9 cellular contexts compared by ENCODE assay signal in genomic region chr2:232418466-232419244, GRCh38. TPM values are rescaled to one million over a fixed set of nuclear protein-coding genes. Genes with fewer than 3 reads are reported as not detected.
A peak's percentile ranks its signal among the peaks of the same experiment; 100 is the strongest.
DNase-seq lines count a peak whose midpoint lies in the region; ATAC-seq and TF ChIP-seq lines count a peak whose summit lies in the region.
"Had no signal": no experiment of that assay in that cellular context is flagged by ENCODE, and none has a peak within 500 bp of the region (broad histone marks: within the 10 kb centered on the region; RNA-seq: fewer than 3 reads in every experiment).

No MANE protein-coding gene starts in this region.

- H3K27me3 Mint-ChIP-seq in T-helper 17 cell, result peaks cover 50% of the 10 kb centered on the region

- POLR2A ChIA-PET in GM10248 (lab: Yijun Ruan, JAX), result no interaction called here

- TF ChIP-seq CTCF in heart right ventricle (IDR thresholded peaks at IDR 0.05) (no peak), GM10248 (IDR thresholded peaks at IDR 0.05; ENCODE audit: control extremely low read depth, extremely low read depth, low read depth, missing control alignments) (no peak)

- no peak for ATAC-seq in T-helper 17 cell
- ATAC-seq in heart right ventricle, result peak in 2 of 8 donors; percentile 20 to 30

- H3K4me1 ChIP-seq in heart right ventricle, result peaks cover 3 to 28% (median 20%) of the 10 kb centered on the region in 9 donors

- peaks cover 7% of the 10 kb centered on the region for H3K4me1 Mint-ChIP-seq in T-helper 17 cell

- peaks cover 33 to 96% (median 87%) of the 10 kb centered on the region in 7 donors for H3K27me3 ChIP-seq in heart right ventricle

- H3K9me3 ChIP-seq in T-helper 17 cell (ENCODE audit: control insufficient read depth, low read length, poor library complexity, severe bottlenecking) (no peaks in the 10 kb centered on the region), heart right ventricle (peaks cover 0 to 19% (median 0%) of the 10 kb centered on the region in 11 donors)

- no peak overlapping the region for H3K27ac Mint-ChIP-seq in T-helper 17 cell
- H3K27ac Mint-ChIP-seq: memory B cell had no signal

- CTCF ChIA-PET in GM10248 (lab: Yijun Ruan, JAX), result interaction anchor here (1.2 to 1.3 kb wide), 2 partner anchors 21 to 22 kb away, joined by 3 read pairs; no protein-coding TSS in a partner anchor

- no peak overlapping the region for H3K27ac ChIP-seq in heart right ventricle

- peaks cover 3% of the 10 kb centered on the region for H3K36me3 Mint-ChIP-seq in T-helper 17 cell (ENCODE audit: low read depth)
- H3K36me3 Mint-ChIP-seq: memory B cell had no signal

- H3K4me3 Mint-ChIP-seq in T-helper 17 cell, result peak overlapping the region; percentile 78
- H3K4me3 Mint-ChIP-seq: memory B cell had no signal

- 1 to 2% methylated on average over 49 of the region's 49 CpGs for WGBS in heart right ventricle, 2 donors

- peak overlapping the region in 9 of 10 donors; percentile 13 to 45 (median 27) for H3K4me3 ChIP-seq in heart right ventricle

- DNase-seq in NCI-H2196 (lab: John Stamatoyannopoulos, UW; ENCODE audit: unreplicated experiment), result peak; percentile 43
- no peak for DNase-seq in NCI-H2196 treated with DMSO at 0.1 percent for 48 hours (lab: John Stamatoyannopoulos, UW; ENCODE audit: unreplicated experiment)
- no peak for DNase-seq in T-helper 17 cell
- no peak for DNase-seq in heart right ventricle
- DNase-seq in stimulated activated CD8-positive, alpha-beta memory T cell treated with anti-CD3 and anti-CD28 coated beads, Interleukin-4, amount 100 ng/mL, for 48 hours, result peak; percentile 57
- no peak for DNase-seq in HT-29 (ENCODE audit: low spot score)
- no peak for DNase-seq in LoVo (ENCODE audit: low spot score)
- DNase-seq in GM10248 (ENCODE audit: extremely low spot score), result no peak

- no peaks in the 10 kb centered on the region for H3K36me3 ChIP-seq in heart right ventricle

- intact Hi-C loops in heart right ventricle (cut with DNase I), result no loop called here

RNA-seq across cellular contexts. Expression of gene ALPG, which starts 12.0 kb away (rescaled TPM):
- not detected for total RNA-seq in T-helper 17 cell
- not detected for total RNA-seq in heart right ventricle
- polyA plus RNA-seq in heart right ventricle, result not detected
- total RNA-seq in HT-29 (2014; rRNA removed; shearing (Covaris generic)), result 0.16 TPM in 1 of 2 replicates, not detected in the other

RNA-seq across cellular contexts. Expression of gene ALPI, which starts 37.3 kb away (rescaled TPM):
- total RNA-seq in T-helper 17 cell, result not detected
- total RNA-seq in heart right ventricle, result not detected
- not detected for polyA plus RNA-seq in heart right ventricle
- not detected in 2 replicates for total RNA-seq in HT-29 (2014; rRNA removed; shearing (Covaris generic))

RNA-seq across cellular contexts. Expression of gene ALPP, which starts 40.1 kb away (rescaled TPM):
- total RNA-seq in T-helper 17 cell (under 1 TPM; 0.29 to 0.45 TPM), heart right ventricle (not detected)
- not detected for polyA plus RNA-seq in heart right ventricle
- total RNA-seq in HT-29 (2014; rRNA removed; shearing (Covaris generic)), result 0.29 and 1.1 TPM in 2 replicates

Comparison
In these comparisons a context has a peak if more than half of its experiments do, and no peak if none do; other contexts are left out.
1. DNase-seq: peak in NCI-H2196 (single experiment) and stimulated activated CD8-positive, alpha-beta memory T cell treated with anti-CD3 and anti-CD28 coated beads, Interleukin-4, amount 100 ng/mL, for 48 hours (single experiment); none in NCI-H2196 treated with DMSO at 0.1 percent for 48 hours (single experiment), T-helper 17 cell (0 of 3), heart right ventricle (0 of 2), HT-29 (single experiment), LoVo (single experiment) and GM10248 (single experiment).